16 cellular contexts compared by ENCODE assay signal in genomic region chr4:184322328-184323025, GRCh38.
"Had no signal": no experiment of that assay in that cellular context is flagged by ENCODE, and none has a peak within 500 bp of the region (broad histone marks: within the 10 kb centered on the region; RNA-seq: fewer than 3 reads in every experiment).

No MANE protein-coding gene starts in this region.

- H3K27ac Mint-ChIP-seq: activated CD8-positive, alpha-beta memory T cell treated with anti-CD3 and anti-CD28 coated beads, Interleukin-2, amount 10 ng/mL, durations not matched to agents 7 days and 5 days; activated T-cell treated with anti-CD3 and anti-CD28 coated beads, Interleukin-2, amount 50 U/mL, for 24 hours; stimulated activated naive CD8-positive, alpha-beta T cell treated with anti-CD3 and anti-CD28 coated beads, Interleukin-15, amount 100 ng/mL, for 72 hours had no signal

- H3K27me3 Mint-ChIP-seq: activated CD8-positive, alpha-beta memory T cell treated with anti-CD3 and anti-CD28 coated beads, Interleukin-2, amount 10 ng/mL, durations not matched to agents 7 days and 5 days; activated T-cell treated with anti-CD3 and anti-CD28 coated beads, Interleukin-2, amount 50 U/mL, for 24 hours; stimulated activated naive CD8-positive, alpha-beta T cell treated with anti-CD3 and anti-CD28 coated beads, Interleukin-15, amount 100 ng/mL, for 72 hours had no signal

- H3K4me1 ChIP-seq: testis, upper lobe of right lung had no signal

- ATAC-seq: activated CD8-positive, alpha-beta memory T cell treated with anti-CD3 and anti-CD28 coated beads, Interleukin-2, amount 10 ng/mL, durations not matched to agents 7 days and 5 days; activated naive CD4-positive, alpha-beta T cell treated with anti-CD3 and anti-CD28 coated beads, Interleukin-2, amount 50 U/mL, for 72 hours; gastroesophageal sphincter; left ventricle myocardium superior; stimulated activated naive CD8-positive, alpha-beta T cell treated with anti-CD3 and anti-CD28 coated beads, Interleukin-15, amount 100 ng/mL, for 72 hours; upper lobe of right lung had no signal

- H3K4me3 Mint-ChIP-seq: activated CD8-positive, alpha-beta memory T cell treated with anti-CD3 and anti-CD28 coated beads, Interleukin-2, amount 10 ng/mL, durations not matched to agents 7 days and 5 days; activated T-cell treated with anti-CD3 and anti-CD28 coated beads, Interleukin-2, amount 50 U/mL, for 24 hours; stimulated activated naive CD8-positive, alpha-beta T cell treated with anti-CD3 and anti-CD28 coated beads, Interleukin-15, amount 100 ng/mL, for 72 hours had no signal

- H3K36me3 ChIP-seq: gastroesophageal sphincter, upper lobe of right lung, WERI-Rb-1 had no signal

- DNase-seq: activated CD8-positive, alpha-beta memory T cell treated with anti-CD3 and anti-CD28 coated beads, Interleukin-2, amount 10 ng/mL, durations not matched to agents 7 days and 5 days; activated effector memory CD4-positive, alpha-beta T cell treated with anti-CD3 and anti-CD28 coated beads, Interleukin-2, amount 50 U/mL, for 16 hours; activated T-cell treated with anti-CD3 and anti-CD28 coated beads, Interleukin-2, amount 50 U/mL, for 24 hours; anterior cingulate cortex; kidney; left ventricle myocardium superior; stimulated activated CD4-positive, alpha-beta T cell treated with anti-CD3 and anti-CD28 coated beads, Interleukin-4, amount 100 ng/mL, for 1 hour; stimulated activated CD8-positive, alpha-beta memory T cell treated with anti-CD3 and anti-CD28 coated beads, Interleukin-4, amount 100 ng/mL, for 48 hours; stimulated activated naive CD8-positive, alpha-beta T cell treated with anti-CD3 and anti-CD28 coated beads, Interleukin-15, amount 100 ng/mL, for 72 hours; SW 1271; testis; upper lobe of right lung; WERI-Rb-1 had no signal

- H3K9me3 ChIP-seq: gastroesophageal sphincter, testis, upper lobe of right lung had no signal

- H3K4me3 ChIP-seq: gastroesophageal sphincter, hepatocyte, testis, upper lobe of right lung had no signal

- H3K27me3 ChIP-seq: gastroesophageal sphincter, hepatocyte, testis, upper lobe of right lung had no signal

- H3K27ac ChIP-seq: gastroesophageal sphincter, hepatocyte, testis, upper lobe of right lung, WERI-Rb-1 had no signal

- H3K9me3 Mint-ChIP-seq: activated T-cell treated with anti-CD3 and anti-CD28 coated beads, Interleukin-2, amount 50 U/mL, for 24 hours had no signal
